ENCODE assay signal across 8 cellular contexts in genomic region chr5:123670981-123671557, GRCh38.
DNase-seq lines count a peak whose midpoint lies in the region; ATAC-seq and TF ChIP-seq lines count a peak whose summit lies in the region.

No MANE protein-coding gene starts in this region.

- no peak overlapping the region for H3K4me3 Mint-ChIP-seq in activated CD8-positive, alpha-beta memory T cell treated with anti-CD3 and anti-CD28 coated beads, Interleukin-2, amount 10 ng/mL, durations not matched to agents 7 days and 5 days
- no peak overlapping the region for H3K4me3 Mint-ChIP-seq in osteocyte (ENCODE audit: unreplicated experiment)

- peak; percentile 76 for TF ChIP-seq CTCF in DOHH2 (IDR thresholded peaks at IDR 0.05; ENCODE audit: low read depth, low read length, poor library complexity, severe bottlenecking)
- peak; percentile 77 for TF ChIP-seq CTCF in osteocyte (IDR thresholded peaks at IDR 0.05)

- H3K27me3 Mint-ChIP-seq in activated CD8-positive, alpha-beta memory T cell treated with anti-CD3 and anti-CD28 coated beads, Interleukin-2, amount 10 ng/mL, durations not matched to agents 7 days and 5 days = no peaks in the 10 kb centered on the region
- H3K27me3 Mint-ChIP-seq in osteocyte (ENCODE audit: unreplicated experiment) = no peaks in the 10 kb centered on the region

- H3K27me3 ChIP-seq in DOHH2 (ENCODE audit: control insufficient read depth, low read length) = no peaks in the 10 kb centered on the region

- no peaks in the 10 kb centered on the region for H3K9me3 Mint-ChIP-seq in activated CD8-positive, alpha-beta memory T cell treated with anti-CD3 and anti-CD28 coated beads, Interleukin-2, amount 10 ng/mL, durations not matched to agents 7 days and 5 days (ENCODE audit: low read depth)
- H3K9me3 Mint-ChIP-seq in osteocyte (ENCODE audit: unreplicated experiment) = peaks cover 3% of the 10 kb centered on the region

- H4K20me1 ChIP-seq in DOHH2 (ENCODE audit: control insufficient read depth, insufficient read depth, low read depth, low read length) = no peaks in the 10 kb centered on the region

- ATAC-seq in HG02610 (IDR thresholded peaks at IDR 0.05; ENCODE audit: unreplicated experiment) = peak; percentile 40
- no peak for ATAC-seq in activated CD8-positive, alpha-beta memory T cell treated with anti-CD3 and anti-CD28 coated beads, Interleukin-2, amount 10 ng/mL, durations not matched to agents 7 days and 5 days
- no peak for ATAC-seq in HG03097 (IDR thresholded peaks at IDR 0.05; ENCODE audit: low FRiP score, unreplicated experiment)
- no peak for ATAC-seq in HG02571 (IDR thresholded peaks at IDR 0.05; ENCODE audit: unreplicated experiment)

- H3K27ac Mint-ChIP-seq in activated CD8-positive, alpha-beta memory T cell treated with anti-CD3 and anti-CD28 coated beads, Interleukin-2, amount 10 ng/mL, durations not matched to agents 7 days and 5 days = no peak overlapping the region
- no peak overlapping the region for H3K27ac Mint-ChIP-seq in osteocyte (ENCODE audit: unreplicated experiment)

- H3K9me2 ChIP-seq in DOHH2 (replicated peaks; ENCODE audit: control insufficient read depth, low read length) = no peaks in the 10 kb centered on the region

- no peaks in the 10 kb centered on the region for H3K36me3 Mint-ChIP-seq in activated CD8-positive, alpha-beta memory T cell treated with anti-CD3 and anti-CD28 coated beads, Interleukin-2, amount 10 ng/mL, durations not matched to agents 7 days and 5 days
- peaks cover 2% of the 10 kb centered on the region for H3K36me3 Mint-ChIP-seq in osteocyte (ENCODE audit: unreplicated experiment)

- peak; percentile 48 for DNase-seq in NCI-H460 (ENCODE audit: extremely low read depth, low read depth)
- peak; percentile 58 for DNase-seq in activated CD8-positive, alpha-beta memory T cell treated with anti-CD3 and anti-CD28 coated beads, Interleukin-2, amount 10 ng/mL, durations not matched to agents 7 days and 5 days
- peak; percentile 27 for DNase-seq in fibroblast of the conjunctiva (ENCODE audit: low read depth)
- no peak for DNase-seq in osteocyte (ENCODE audit: extremely low spot score, unreplicated experiment)

- peak overlapping the region; percentile 31 for H3K4me2 ChIP-seq in DOHH2 (ENCODE audit: low read length)

- no peaks in the 10 kb centered on the region for H3K79me2 ChIP-seq in DOHH2 (ENCODE audit: control insufficient read depth, low read length)

- H3K36me3 ChIP-seq in DOHH2 (ENCODE audit: control insufficient read depth, low read length) = no peaks in the 10 kb centered on the region

- H3F3A ChIP-seq in DOHH2 (ENCODE audit: control insufficient read depth, insufficient read depth) = peaks cover 3% of the 10 kb centered on the region

- CTCF ChIA-PET in activated CD8-positive, alpha-beta memory T cell treated with anti-CD3 and anti-CD28 coated beads, Interleukin-2, amount 10 ng/mL, durations not matched to agents 7 days and 5 days (lab: Charles Lee) = interaction anchor here (0.7 to 1.4 kb wide), 5 partner anchors 27 to 1575 kb away, joined by 3 to 4 read pairs (median 4); no protein-coding TSS in a partner anchor

- H3K9me3 ChIP-seq in DOHH2 (ENCODE audit: control insufficient read depth, insufficient read depth, low read length) = no peaks in the 10 kb centered on the region; the same call in 1 of the 2 replicates

- H3K4me1 Mint-ChIP-seq in activated CD8-positive, alpha-beta memory T cell treated with anti-CD3 and anti-CD28 coated beads, Interleukin-2, amount 10 ng/mL, durations not matched to agents 7 days and 5 days = no peaks in the 10 kb centered on the region
- peaks cover 17% of the 10 kb centered on the region for H3K4me1 Mint-ChIP-seq in osteocyte (ENCODE audit: unreplicated experiment)

- H3K27ac ChIP-seq in DOHH2 (ENCODE audit: low read depth, low read length) = no peak overlapping the region

- peaks cover 17% of the 10 kb centered on the region for H3K4me1 ChIP-seq in DOHH2 (ENCODE audit: control insufficient read depth, low read length)

- H3K4me3 ChIP-seq in DOHH2 (ENCODE audit: low read length) = no peak overlapping the region
